ENCODE assay signal across 9 cellular contexts in the genomic region with DNA sequence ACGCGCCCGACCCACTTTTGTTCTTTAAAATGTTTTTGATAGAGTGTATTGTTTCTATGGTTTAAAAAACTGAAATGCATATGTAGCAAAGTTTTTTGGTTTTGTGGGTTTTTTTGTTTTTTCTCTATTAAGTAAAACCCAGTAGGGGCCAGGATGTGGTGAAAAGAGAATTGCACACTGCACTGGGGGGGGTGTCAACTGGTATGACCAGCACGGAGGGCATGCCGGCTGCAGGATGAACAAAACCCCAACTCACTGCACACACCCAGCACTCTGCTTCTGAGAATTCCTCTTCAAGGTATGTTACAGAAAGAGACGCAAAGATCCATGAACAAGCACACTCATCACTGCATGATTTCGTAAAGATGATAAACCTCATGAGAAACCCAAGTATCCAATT.
DNase-seq lines count a peak whose midpoint lies in the region; TF ChIP-seq lines count a peak whose summit lies in the region.
"Had no signal": no experiment of that assay in that cellular context is flagged by ENCODE, and none has a peak within 500 bp of the region (broad histone marks: within the 10 kb centered on the region; RNA-seq: fewer than 3 reads in every experiment).

No MANE protein-coding gene starts in this region.

- 33 to 64% (median 40%) methylated on average over 7 of the region's 7 CpGs for WGBS in spleen, 5 donors
- 78 to 91% (median 85%) methylated on average over 7 of the region's 7 CpGs for WGBS in adrenal gland, 4 donors

- peaks cover 13 to 55% (median 17%) of the 10 kb centered on the region in 3 donors for H3K36me3 Mint-ChIP-seq in CD8-positive, alpha-beta memory T cell
- H3K36me3 Mint-ChIP-seq in Caco-2 (ENCODE audit: insufficient read depth, unreplicated experiment) = peaks cover 18% of the 10 kb centered on the region

- TF ChIP-seq POLR2A in Peyer's patch (IDR thresholded peaks at IDR 0.05) (no peak), spleen (IDR thresholded peaks at IDR 0.05) (no peak), adrenal gland (IDR thresholded peaks at IDR 0.05) (no peak)

- POLR2A ChIA-PET in CD8-positive, alpha-beta memory T cell (lab: Charles Lee) = interaction anchor here (0.7 to 2.7 kb wide), 4 partner anchors 61 to 75 kb away, joined by 4 to 38 read pairs (median 14); partner anchors contain the start of gene STK10
- POLR2A ChIA-PET in Caco-2 (lab: Charles Lee) = no interaction called here

- no TSS peak for BruUV-seq in Caco-2 (replicated peaks; lab: Mats Ljungman, UMichigan)

- H3K9me3 ChIP-seq in CD8-positive, alpha-beta memory T cell (ENCODE audit: low read length) = no peaks in the 10 kb centered on the region
- H3K9me3 ChIP-seq in Peyer's patch (no peaks in the 10 kb centered on the region), spleen (no peaks in the 10 kb centered on the region), Caco-2 (no peaks in the 10 kb centered on the region), adrenal gland (replicated peaks in 1 of 3) (no peaks in the 10 kb centered on the region)

- CTCF ChIA-PET in CD8-positive, alpha-beta memory T cell (lab: Charles Lee) = interaction anchor here (1.6 to 9.7 kb wide), 5 partner anchors 11 to 74 kb away, joined by 3 to 177 read pairs (median 30); partner anchors contain the start of gene STK10
- CTCF ChIA-PET in Caco-2 (lab: Charles Lee) = no interaction called here

- peak overlapping the region; percentile 85 to 99 (median 96) for H3K27ac Mint-ChIP-seq in CD8-positive, alpha-beta memory T cell
- H3K27ac Mint-ChIP-seq in Caco-2 (ENCODE audit: unreplicated experiment) = no peak overlapping the region

- DNase-seq in CD8-positive, alpha-beta memory T cell = peak; percentile 56 to 91 (median 87)
- peak in 2 of 3 donors; percentile 86 to 89 for DNase-seq in Peyer's patch
- DNase-seq in activated gamma-delta T cell (lab: John Stamatoyannopoulos, UW) = peak; percentile 10
- peak; percentile 87 for DNase-seq in spleen
- DNase-seq in Caco-2 = no peak
- no peak for DNase-seq in adrenal gland
- no peak for DNase-seq in NCI-H524 (lab: John Stamatoyannopoulos, UW)
- no peak for DNase-seq in NCI-H2081 treated with DMSO at 0.1 percent for 48 hours (lab: John Stamatoyannopoulos, UW)
- DNase-seq: DMS 273 treated with DMSO at 0.1 percent for 48 hours had no signal

- H3K4me1 Mint-ChIP-seq in CD8-positive, alpha-beta memory T cell = peaks cover 74 to 88% (median 87%) of the 10 kb centered on the region in 3 donors
- no peaks in the 10 kb centered on the region for H3K4me1 Mint-ChIP-seq in Caco-2 (ENCODE audit: low read depth, unreplicated experiment)

- no peaks in the 10 kb centered on the region for H3K9me3 Mint-ChIP-seq in CD8-positive, alpha-beta memory T cell
- no peaks in the 10 kb centered on the region for H3K9me3 Mint-ChIP-seq in Caco-2 (ENCODE audit: unreplicated experiment)

- H3K27me3 Mint-ChIP-seq in CD8-positive, alpha-beta memory T cell = peaks cover 0 to 4% of the 10 kb centered on the region in 2 donors
- no peaks in the 10 kb centered on the region for H3K27me3 Mint-ChIP-seq in Caco-2 (ENCODE audit: insufficient read depth, unreplicated experiment)

- intact Hi-C loops in spleen (cut with DNase I; ENCODE audit: low total_unique reads) (no loop called here), Caco-2 (cut with micrococcal nuclease; ENCODE audit: unreplicated experiment) (no loop called here), adrenal gland (cut with DNase I) (loop anchor here in 1 of 2 donors (5.0 kb wide), 1 partner anchor 74 kb away; the partner anchor contains the start of gene STK10)

- no peak for TF ChIP-seq CTCF in Peyer's patch (IDR thresholded peaks at IDR 0.05)
- TF ChIP-seq CTCF in spleen (IDR thresholded peaks at IDR 0.05 in 8 of 11, conservative IDR thresholded peaks at IDR 0.05 in 3 of 11) = no peak
- no peak for TF ChIP-seq CTCF in Caco-2 (IDR thresholded peaks at IDR 0.05; ENCODE audit: insufficient read depth in 1 of 2, low read depth in 1 of 2, low read length in 1 of 2, severe bottlenecking in 1 of 2, unreplicated experiment in 1 of 2)
- no peak for TF ChIP-seq CTCF in adrenal gland (IDR thresholded peaks at IDR 0.05)

- H3K4me3 ChIP-seq in CD8-positive, alpha-beta memory T cell (ENCODE audit: low read length) = no peak overlapping the region
- H3K4me3 ChIP-seq in Peyer's patch (no peak overlapping the region), spleen (peak overlapping the region in 1 of 8 donors; percentile 36), Caco-2 (ENCODE audit: low read depth, low read length) (no peak overlapping the region), adrenal gland (no peak overlapping the region)

- H3K4me1 ChIP-seq in CD8-positive, alpha-beta memory T cell (ENCODE audit: insufficient read depth, low read length) = peaks cover 76% of the 10 kb centered on the region
- peaks cover 4 to 37% (median 24%) of the 10 kb centered on the region in 4 donors for H3K4me1 ChIP-seq in Peyer's patch
- H3K4me1 ChIP-seq in spleen = peaks cover 42 to 100% (median 85%) of the 10 kb centered on the region in 6 donors
- peaks cover under 1% of the 10 kb centered on the region; the same call in 1 of the 2 replicates for H3K4me1 ChIP-seq in Caco-2
- H3K4me1 ChIP-seq in adrenal gland (replicated peaks in 1 of 2) = peaks cover 10 to 23% of the 10 kb centered on the region in 2 donors

- peaks cover 4% of the 10 kb centered on the region for H3K36me3 ChIP-seq in CD8-positive, alpha-beta memory T cell (ENCODE audit: insufficient read depth, low read length)
- H3K36me3 ChIP-seq in Peyer's patch = peaks cover 0 to 18% (median 0%) of the 10 kb centered on the region in 3 donors
- H3K36me3 ChIP-seq in spleen = peaks cover 0 to 50% (median 16%) of the 10 kb centered on the region in 6 donors
- H3K36me3 ChIP-seq in Caco-2 (ENCODE audit: control insufficient read depth, insufficient read depth, low read length) = no peaks in the 10 kb centered on the region
- no peaks in the 10 kb centered on the region for H3K36me3 ChIP-seq in adrenal gland (replicated peaks in 1 of 2)

- peak overlapping the region; percentile 64 for H3K27ac ChIP-seq in CD8-positive, alpha-beta memory T cell (ENCODE audit: low read depth, low read length)
- H3K27ac ChIP-seq in Peyer's patch (peak overlapping the region; percentile 51 to 76 (median 58)), spleen (peak overlapping the region in 7 of 8 donors; percentile 65 to 93 (median 91)), adrenal gland (no peak overlapping the region)

- H3K4me3 Mint-ChIP-seq in CD8-positive, alpha-beta memory T cell = peak overlapping the region; percentile 67 to 94 (median 79)
- no peak overlapping the region for H3K4me3 Mint-ChIP-seq in Caco-2 (ENCODE audit: unreplicated experiment)

- no peaks in the 10 kb centered on the region for H3K27me3 ChIP-seq in CD8-positive, alpha-beta memory T cell (ENCODE audit: insufficient read depth, low read length, poor library complexity, severe bottlenecking)
- no peaks in the 10 kb centered on the region for H3K27me3 ChIP-seq in Peyer's patch
- no peaks in the 10 kb centered on the region for H3K27me3 ChIP-seq in spleen (replicated peaks in 1 of 7)
- no peaks in the 10 kb centered on the region for H3K27me3 ChIP-seq in Caco-2 (replicated peaks; ENCODE audit: control insufficient read depth, insufficient read depth, low read length)
- H3K27me3 ChIP-seq in adrenal gland = no peaks in the 10 kb centered on the region

Comparison
In these comparisons a context has a peak if more than half of its experiments do, and no peak if none do; other contexts are left out.
1. DNase-seq: peak in CD8-positive, alpha-beta memory T cell (5 of 5), Peyer's patch (2 of 3), activated gamma-delta T cell (single experiment) and spleen (single experiment); none in Caco-2 (0 of 2), adrenal gland (0 of 7), NCI-H524 (0 of 2) and NCI-H2081 treated with DMSO at 0.1 percent for 48 hours (single experiment).
2. H3K27ac ChIP-seq: peak in CD8-positive, alpha-beta memory T cell (single experiment), Peyer's patch (4 of 4) and spleen (7 of 8); none in adrenal gland (0 of 5).